ENCODE assay signal across 1 cellular context in the genomic region with DNA sequence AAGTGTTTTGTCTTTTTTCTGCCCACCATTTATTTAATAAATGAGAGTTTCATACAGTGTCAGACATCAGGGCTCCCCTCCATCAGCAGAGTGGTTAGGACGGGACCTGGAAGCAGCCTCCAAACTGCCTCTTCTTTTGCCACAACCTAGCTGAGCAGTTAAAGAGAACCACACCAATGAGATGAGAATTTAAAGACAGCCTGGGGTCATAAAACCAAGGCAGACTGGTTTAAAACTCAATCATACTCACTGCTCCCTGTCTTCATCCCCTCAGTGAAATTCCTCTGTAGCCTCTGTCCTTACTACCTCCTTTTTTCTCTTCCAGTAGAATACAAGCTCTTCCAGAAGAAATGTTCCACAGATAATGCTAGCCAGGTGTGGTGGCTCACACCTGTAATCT.
TF ChIP-seq lines count a peak whose summit lies in the region.

No MANE protein-coding gene starts in this region.

TF ChIP-seq in A549, 52 proteins besides CTCF, POLR2A, EP300 and RAD21:
- TF ChIP-seq PHF8 (IDR thresholded peaks at IDR 0.05; ENCODE audit: borderline replicate concordance, low read depth): no peak
- TF ChIP-seq FOSL2 (IDR thresholded peaks at IDR 0.05): no peak
- no peak for TF ChIP-seq FOSL2 (CRISPR knock-in tag; IDR thresholded peaks at IDR 0.05)
- no peak for TF ChIP-seq HES2 (IDR thresholded peaks at IDR 0.05)
- no peak for TF ChIP-seq PBX3 (IDR thresholded peaks at IDR 0.05)
- TF ChIP-seq NR3C1 (IDR thresholded peaks at IDR 0.05): no peak
